ENCODE assay signal across 17 cellular contexts in genomic region chr7:71925663-71926062, GRCh38.
DNase-seq lines count a peak whose midpoint lies in the region; ATAC-seq, FAIRE-seq and TF ChIP-seq lines count a peak whose summit lies in the region.
"Had no signal": no experiment of that assay in that cellular context is flagged by ENCODE, and none has a peak within 500 bp of the region (broad histone marks: within the 10 kb centered on the region; RNA-seq: fewer than 3 reads in every experiment).

No MANE protein-coding gene starts in this region.

- dilution Hi-C loops in keratinocyte (cut with MboI; ENCODE audit: extremely low pct_ligation_motif_present, low sequenced_read_pairs) = loop anchor here (25.0 kb wide), 1 partner anchor 88 kb away; no protein-coding TSS in a partner anchor

- DNase-seq in GM12865 (ENCODE audit: low read depth) (peak; percentile 30), SK-MEL-5 (ENCODE audit: low read depth, low spot score) (peak; percentile 71), keratinocyte (ENCODE audit: low read depth, low spot score) (no peak)
- no peak for DNase-seq in stimulated activated CD4-positive, alpha-beta T cell treated with anti-CD3 and anti-CD28 coated beads, Interleukin-4, amount 100 ng/mL, for 24 hours
- DNase-seq in effector memory CD4-positive, alpha-beta T cell = no peak
- DNase-seq: activated CD8-positive, alpha-beta T cell treated with anti-CD3 and anti-CD28 coated beads, Interleukin-2, amount 10 ng/mL, durations not matched to agents 7 days and 5 days; C1 segment of cervical spinal cord; NCI-H1694; NCI-H446 treated with DMSO at 0.1 percent for 48 hours; pancreas; T-helper 1 cell had no signal

- TF ChIP-seq EP300 in Ishikawa (IDR thresholded peaks at IDR 0.05; ENCODE audit: borderline replicate concordance) = no peak

- no peak for ATAC-seq in GM18867 (IDR thresholded peaks at IDR 0.05; ENCODE audit: unreplicated experiment)
- ATAC-seq: activated CD8-positive, alpha-beta T cell treated with anti-CD3 and anti-CD28 coated beads, Interleukin-2, amount 10 ng/mL, durations not matched to agents 7 days and 5 days; left lobe of liver; pancreas had no signal

- H3K27ac ChIP-seq in keratinocyte (ENCODE audit: control insufficient read depth, insufficient read depth, low read length) = no peak overlapping the region
- H3K27ac ChIP-seq in effector memory CD4-positive, alpha-beta T cell (ENCODE audit: insufficient read depth, low read length, poor library complexity, severe bottlenecking) = no peak overlapping the region
- H3K27ac ChIP-seq: pancreas, RWPE1, thoracic aorta, VCaP had no signal

- TF ChIP-seq RAD21 in Ishikawa (IDR thresholded peaks at IDR 0.05; ENCODE audit: low read depth) = peak; percentile 20; the same call in 1 of the 2 replicates

- H3K4me2 ChIP-seq in keratinocyte (ENCODE audit: control insufficient read depth, extremely low read depth, insufficient read depth, low read depth, low read length) = no peak overlapping the region

- H3K9me3 ChIP-seq in keratinocyte (ENCODE audit: control insufficient read depth, low read depth, low read length) = no peaks in the 10 kb centered on the region
- H3K9me3 ChIP-seq in effector memory CD4-positive, alpha-beta T cell (ENCODE audit: control insufficient read depth, low read length) = no peaks in the 10 kb centered on the region
- H3K9me3 ChIP-seq: pancreas had no signal

- no peaks in the 10 kb centered on the region for H3K79me2 ChIP-seq in keratinocyte (ENCODE audit: control insufficient read depth, insufficient read depth, low read length)

- H4K20me1 ChIP-seq in keratinocyte (ENCODE audit: control insufficient read depth, extremely low read depth, insufficient read depth, low read length) = no peaks in the 10 kb centered on the region

- in situ Hi-C loops in SK-MEL-5 (cut with HindIII; ENCODE audit: low pct_unique_long_range_greater_than_20kb, low sequenced_read_pairs) = no loop called here

- no peaks in the 10 kb centered on the region for H3K4me1 ChIP-seq in keratinocyte (ENCODE audit: control insufficient read depth, extremely low read depth, insufficient read depth, low read length)
- no peaks in the 10 kb centered on the region for H3K4me1 ChIP-seq in effector memory CD4-positive, alpha-beta T cell (ENCODE audit: control insufficient read depth, insufficient read depth, low read length, poor library complexity, severe bottlenecking)
- H3K4me1 ChIP-seq: pancreas had no signal

- no peak overlapping the region for H3K4me3 ChIP-seq in GM12865 (ENCODE audit: low read depth, low read length)
- H3K4me3 ChIP-seq in keratinocyte (ENCODE audit: control insufficient read depth in 2 of 3, extremely low read depth in 1 of 3, insufficient read depth in 2 of 3, low read depth in 1 of 3, low read length in 3 of 3) = no peak overlapping the region
- H3K4me3 ChIP-seq in effector memory CD4-positive, alpha-beta T cell (ENCODE audit: insufficient read depth, low read depth, low read length, poor library complexity, severe bottlenecking) = no peak overlapping the region
- H3K4me3 ChIP-seq: pancreas, thoracic aorta had no signal

- no peak for FAIRE-seq in keratinocyte (lab: Jason Lieb, UNC)
- FAIRE-seq: pancreas had no signal

- peak; percentile 5 for TF ChIP-seq CTCF in GM12865 (IDR thresholded peaks at IDR 0.05; ENCODE audit: insufficient read depth, low read depth, low read length, missing control alignments)
- peak in 2 of 3 experiments; percentile 2 to 19 for TF ChIP-seq CTCF in keratinocyte (optimal IDR thresholded peaks at IDR 0.05 in 1 of 3, IDR thresholded peaks at IDR 0.05 in 1 of 3, conservative IDR thresholded peaks at IDR 0.05 in 1 of 3; ENCODE audit: extremely low read depth in 1 of 3, insufficient read depth in 2 of 3, low read length in 3 of 3)

- H3K9ac ChIP-seq in keratinocyte (ENCODE audit: control insufficient read depth, extremely low read depth, insufficient read depth, low read length) = no peak overlapping the region

- no peak overlapping the region for H2AFZ ChIP-seq in keratinocyte (ENCODE audit: control insufficient read depth, low read length)

- no peaks in the 10 kb centered on the region for H3K27me3 ChIP-seq in keratinocyte (ENCODE audit: control insufficient read depth, extremely low read depth, insufficient read depth, low read length)
- no peaks in the 10 kb centered on the region for H3K27me3 ChIP-seq in effector memory CD4-positive, alpha-beta T cell (replicated peaks; ENCODE audit: control insufficient read depth, insufficient read depth, low read length, poor library complexity, severe bottlenecking)
- H3K27me3 ChIP-seq: pancreas had no signal

- no peaks in the 10 kb centered on the region for H3K36me3 ChIP-seq in keratinocyte (ENCODE audit: control insufficient read depth in 2 of 2, extremely low read depth in 1 of 2, insufficient read depth in 2 of 2, low read length in 2 of 2)
- H3K36me3 ChIP-seq in effector memory CD4-positive, alpha-beta T cell (ENCODE audit: control insufficient read depth, insufficient read depth, low read length) = no peaks in the 10 kb centered on the region
- H3K36me3 ChIP-seq: pancreas, thoracic aorta had no signal

- H3K9me1 ChIP-seq in keratinocyte (ENCODE audit: control insufficient read depth, extremely low read depth, insufficient read depth, low read length) = no peaks in the 10 kb centered on the region

TF ChIP-seq in Ishikawa, 13 proteins besides CTCF, POLR2A, EP300 and RAD21:
- TF ChIP-seq REST (IDR thresholded peaks at IDR 0.05; ENCODE audit: low read depth) (no peak), TAF1 (IDR thresholded peaks at IDR 0.05; ENCODE audit: low read depth) (no peak), MAX (IDR thresholded peaks at IDR 0.05) (no peak), CREB1 (IDR thresholded peaks at IDR 0.05; ENCODE audit: low read depth) (no peak), TCF12 (IDR thresholded peaks at IDR 0.05; ENCODE audit: low read depth) (no peak), USF1 (IDR thresholded peaks at IDR 0.05) (no peak)

Comparison
In these comparisons a context has a peak if more than half of its experiments do, and no peak if none do; other contexts are left out.
1. DNase-seq: peak in GM12865 (single experiment) and SK-MEL-5 (single experiment); none in keratinocyte (single experiment), stimulated activated CD4-positive, alpha-beta T cell treated with anti-CD3 and anti-CD28 coated beads, Interleukin-4, amount 100 ng/mL, for 24 hours (single experiment) and effector memory CD4-positive, alpha-beta T cell (0 of 3).